In the genomic region with DNA sequence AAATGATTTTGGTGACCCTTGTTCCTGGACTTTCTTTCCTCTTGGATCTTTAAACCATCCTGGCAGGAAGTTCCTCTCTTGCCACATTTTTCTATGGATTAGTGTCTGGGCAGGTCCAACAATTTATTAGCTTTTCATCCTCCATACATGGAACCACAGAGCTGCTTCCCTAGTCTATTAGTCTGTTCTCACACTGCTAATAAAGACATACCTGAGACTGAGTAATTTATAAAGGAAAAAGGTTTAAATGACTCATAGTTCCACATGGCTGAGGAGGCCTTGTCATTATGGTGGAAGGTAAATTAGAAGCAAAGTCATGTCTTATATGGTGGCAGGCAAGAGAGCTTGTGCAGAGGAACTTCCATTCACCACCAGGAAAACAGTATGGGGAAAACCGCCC, we compare ENCODE assay signal across 25 cellular contexts.
"Had no signal": no experiment of that assay in that cellular context is flagged by ENCODE, and none has a peak within 500 bp of the region (broad histone marks: within the 10 kb centered on the region; RNA-seq: fewer than 3 reads in every experiment).

No MANE protein-coding gene starts in this region.

- H3K4me3 ChIP-seq: esophagus muscularis mucosa, heart right ventricle, lower lobe of right lung, mucosa of descending colon, pancreas, right lobe of liver, suprapubic skin, transverse colon, upper lobe of right lung, uterus had no signal

- H3K4me1 ChIP-seq: lower lobe of right lung, pancreas, right lobe of liver, suprapubic skin, transverse colon, upper lobe of right lung, uterus had no signal

- ATAC-seq: effector memory CD8-positive, alpha-beta T cell; heart right ventricle; left ventricle myocardium superior; lower lobe of right lung; mucosa of descending colon; pancreas; stimulated activated naive CD8-positive, alpha-beta T cell treated with anti-CD3 and anti-CD28 coated beads, Interleukin-15, amount 100 ng/mL, for 72 hours; upper lobe of right lung had no signal

- H3K27me3 ChIP-seq: esophagus muscularis mucosa, heart right ventricle, neutrophil, pancreas, right lobe of liver, suprapubic skin, transverse colon, upper lobe of right lung, uterus had no signal

- H3K36me3 ChIP-seq: esophagus muscularis mucosa, heart right ventricle, lower lobe of right lung, neutrophil, pancreas, right lobe of liver, suprapubic skin, transverse colon, upper lobe of right lung, uterus had no signal

- H3K9me3 ChIP-seq: esophagus muscularis mucosa, heart right ventricle, lower lobe of right lung, mucosa of descending colon, neutrophil, pancreas, right lobe of liver, suprapubic skin, transverse colon, upper lobe of right lung, uterus had no signal

- H3K27ac ChIP-seq: esophagus muscularis mucosa, heart right ventricle, lower lobe of right lung, neutrophil, pancreas, right lobe of liver, suprapubic skin, transverse colon, upper lobe of right lung, uterus had no signal

- DNase-seq: cortex of kidney; effector memory CD8-positive, alpha-beta T cell; foreskin melanocyte; glutamatergic neuron; heart right ventricle; hippocampal formation; kidney glomerular epithelial cell; left ventricle myocardium superior; lower lobe of right lung; mucosa of descending colon; naive B cell; right lobe of liver; small intestine; stimulated activated CD4-positive, alpha-beta T cell treated with anti-CD3 and anti-CD28 coated beads, Interleukin-1b, Interleukin-23, amount 100 ng/mL, for 48 hours; stimulated activated CD4-positive, alpha-beta T cell treated with anti-CD3 and anti-CD28 coated beads, Interleukin-4, amount 100 ng/mL, for 1 hour; stimulated activated CD8-positive, alpha-beta memory T cell treated with anti-CD3 and anti-CD28 coated beads, Interleukin-4, amount 100 ng/mL, for 48 hours; stimulated activated naive CD4-positive, alpha-beta T cell; stimulated activated naive CD8-positive, alpha-beta T cell treated with anti-CD3 and anti-CD28 coated beads, Interleukin-15, amount 100 ng/mL, for 72 hours; transverse colon; upper lobe of right lung; uterus had no signal
